Comparison of ENCODE assay signal across 8 cellular contexts in the genomic region with DNA sequence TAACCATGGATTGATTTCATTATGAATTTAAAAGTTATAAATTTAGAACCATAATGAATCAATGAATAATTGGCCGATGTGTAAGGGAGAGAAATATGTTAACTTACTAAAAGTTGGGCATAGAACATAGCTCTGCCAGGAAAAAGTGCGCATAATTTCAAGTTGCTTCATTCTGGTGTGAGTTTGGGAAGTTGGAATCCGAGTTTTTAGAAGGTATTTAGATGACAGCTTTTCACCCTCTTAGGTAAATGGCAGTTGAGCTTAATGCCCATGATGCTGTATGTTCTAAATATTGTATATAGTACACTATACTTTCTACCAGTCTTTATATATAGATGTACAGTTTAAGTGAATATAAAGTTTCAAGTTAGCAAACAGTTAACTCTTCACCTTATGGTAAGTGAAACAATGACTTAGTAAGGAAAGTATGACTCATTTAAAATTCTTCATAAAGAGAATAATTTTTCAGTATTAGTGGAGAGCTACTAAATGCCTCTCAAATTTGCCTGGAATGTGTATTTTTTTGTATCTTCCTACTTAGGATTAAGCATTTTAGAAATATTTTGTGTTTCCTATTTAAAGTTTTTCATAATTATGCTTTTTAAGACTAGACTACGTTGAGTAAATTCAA. TPM values are rescaled to one million over a fixed set of nuclear protein-coding genes. Genes with fewer than 3 reads are reported as not detected.
DNase-seq lines count a peak whose midpoint lies in the region; TF ChIP-seq lines count a peak whose summit lies in the region.

No MANE protein-coding gene starts in this region.

- H2AFZ ChIP-seq in GM23248: peak overlapping the region; percentile 78

- no peak for TF ChIP-seq POLR2A in sigmoid colon (IDR thresholded peaks at IDR 0.05)
- TF ChIP-seq POLR2A in vagina (IDR thresholded peaks at IDR 0.05): no peak

- no peak for TF ChIP-seq EP300 in sigmoid colon (IDR thresholded peaks at IDR 0.05)

- H3K4me1 ChIP-seq in GM23248 (ENCODE audit: insufficient read depth) (peaks cover 22% of the 10 kb centered on the region), sigmoid colon (peaks cover 0 to 24% (median 16%) of the 10 kb centered on the region in 4 donors), vagina (peaks cover 27% of the 10 kb centered on the region)

- no peaks in the 10 kb centered on the region for H3K27me3 ChIP-seq in GM23248 (replicated peaks; ENCODE audit: insufficient read depth)
- H3K27me3 ChIP-seq in sigmoid colon: no peaks in the 10 kb centered on the region
- H3K27me3 ChIP-seq in vagina: no peaks in the 10 kb centered on the region

- DNase-seq in GM23248: peak; percentile 57
- peak; percentile 24 for DNase-seq in RWPE1 (ENCODE audit: low spot score)
- peak; percentile 30 for DNase-seq in fibroblast of gingiva (ENCODE audit: low read depth)
- no peak for DNase-seq in sigmoid colon
- no peak for DNase-seq in dedifferentiated amniotic fluid mesenchymal stem cell (ENCODE audit: extremely low spot score)
- no peak for DNase-seq in vagina (ENCODE audit: extremely low spot score in 2 of 2)
- no peak for DNase-seq in SKM-1 (lab: John Stamatoyannopoulos, UW; ENCODE audit: unreplicated experiment)
- DNase-seq in NCI-H1105 treated with DMSO at 0.1 percent for 48 hours (lab: John Stamatoyannopoulos, UW): no peak

- peak overlapping the region; percentile 60 for H3K27ac ChIP-seq in GM23248
- H3K27ac ChIP-seq in RWPE1: no peak overlapping the region
- no peak overlapping the region for H3K27ac ChIP-seq in sigmoid colon
- no peak overlapping the region for H3K27ac ChIP-seq in vagina

- H3K9me2 ChIP-seq in GM23248 (ENCODE audit: insufficient read depth): no peaks in the 10 kb centered on the region

- no peaks in the 10 kb centered on the region for H3K9me3 ChIP-seq in GM23248 (ENCODE audit: low read depth)
- H3K9me3 ChIP-seq in sigmoid colon: no peaks in the 10 kb centered on the region
- no peaks in the 10 kb centered on the region for H3K9me3 ChIP-seq in vagina

- H3K4me2 ChIP-seq in GM23248 (ENCODE audit: unreplicated experiment): peak overlapping the region; percentile 93

- CTCF ChIA-PET in RWPE1 (lab: Yijun Ruan, JAX): interaction anchor here (1.0 kb wide), 2 partner anchors 21 to 81 kb away, joined by 3 to 4 read pairs; no protein-coding TSS in a partner anchor

- in situ Hi-C loops in GM23248 (cut with MboI): no loop called here

- POLR2A ChIA-PET in RWPE1 (lab: Yijun Ruan, JAX; ENCODE audit: low non-redundant PET): no interaction called here

- H3K4me3 ChIP-seq in GM23248 (peak overlapping the region; percentile 89), sigmoid colon (peak overlapping the region; percentile 73 to 98 (median 84)), vagina (peak overlapping the region in 1 of 2 donors; percentile 93)

- H3K79me2 ChIP-seq in GM23248 (ENCODE audit: insufficient read depth): peaks cover 88% of the 10 kb centered on the region

- TF ChIP-seq CTCF in RWPE1 (conservative IDR thresholded peaks at IDR 0.05; ENCODE audit: low read depth): no peak
- TF ChIP-seq CTCF in sigmoid colon (IDR thresholded peaks at IDR 0.05): no peak
- no peak for TF ChIP-seq CTCF in vagina (IDR thresholded peaks at IDR 0.05)

- intact Hi-C loops in sigmoid colon (cut with DNase I): loop anchor here (5.0 to 10.0 kb wide), 6 partner anchors 38 to 1028 kb away; a partner anchor contains a TSS
- intact Hi-C loops in vagina (cut with DNase I): no loop called here

- H3K36me3 ChIP-seq in GM23248 (ENCODE audit: low read depth) (no peaks in the 10 kb centered on the region), sigmoid colon (no peaks in the 10 kb centered on the region), vagina (no peaks in the 10 kb centered on the region)

- no peaks in the 10 kb centered on the region for H4K20me1 ChIP-seq in GM23248 (ENCODE audit: insufficient read depth)

- H3K9ac ChIP-seq in GM23248: peak overlapping the region; percentile 83

- H3F3A ChIP-seq in GM23248 (ENCODE audit: insufficient read depth): peaks cover 22% of the 10 kb centered on the region

- WGBS in GM23248 (ENCODE audit: low coverage in 1 of 2, low lambda C conversion rate in 2 of 2, missing lambda C conversion rate in 2 of 2), 2 experiments: 2% methylated on average over 4 of the region's 4 CpGs
- 30 to 64% methylated on average over 4 of the region's 4 CpGs for WGBS in sigmoid colon, 2 donors

RNA-seq across cellular contexts. Expression of a gene that starts 1.6 kb away (rescaled TPM):
- total RNA-seq in GM23248 (2014; rRNA removed; shearing (Covaris generic)): 72.7 and 114 TPM in 2 replicates
- 75.2 and 79.0 TPM in 2 replicates for polyA plus RNA-seq in GM23248 (2016; fragmentation: Nextera tagmentation; extraction: Ambion mirVana)
- total RNA-seq in sigmoid colon: 10 to 100 TPM in 3 of 4 donors, 1 to 10 TPM in 1; 10.0 to 19.8 (median 12.6) TPM
- 10 to 100 TPM in 1 of 3 donors, 1 to 10 TPM in 2; 4.8 to 11.6 (median 5.8) TPM for polyA plus RNA-seq in sigmoid colon
- total RNA-seq in vagina: 29.0 TPM

Comparison
In these comparisons a context has a peak if more than half of its experiments do, and no peak if none do; other contexts are left out.
1. DNase-seq: peak in GM23248 (single experiment), RWPE1 (single experiment) and fibroblast of gingiva (single experiment); none in sigmoid colon (single experiment), dedifferentiated amniotic fluid mesenchymal stem cell (single experiment), vagina (0 of 2), SKM-1 (single experiment) and NCI-H1105 treated with DMSO at 0.1 percent for 48 hours (single experiment).